1 cellular context compared by ENCODE assay signal in the genomic region with DNA sequence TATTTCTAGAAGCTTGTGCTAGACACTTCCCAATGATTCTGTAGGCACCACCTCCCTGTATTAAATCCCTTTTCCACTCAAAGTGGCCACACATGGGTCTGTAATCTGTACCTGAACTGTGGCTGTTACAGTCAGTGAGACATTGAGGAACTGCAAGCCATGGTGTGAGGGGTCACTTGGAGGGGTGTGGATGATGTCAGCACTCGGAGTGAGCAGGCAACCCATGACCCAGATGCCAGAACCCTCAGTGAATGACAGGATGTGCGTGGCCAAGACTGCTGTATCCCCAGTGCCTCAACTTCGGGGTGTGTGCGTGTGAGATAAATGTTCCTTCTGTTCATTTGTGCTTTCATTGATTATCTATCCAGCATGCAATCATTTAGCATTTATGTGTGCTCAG.
TF ChIP-seq lines count a peak whose summit lies in the region.

No MANE protein-coding gene starts in this region.

TF ChIP-seq in endothelial cell of umbilical vein, 7 proteins besides CTCF, POLR2A, EP300 and RAD21:
- TF ChIP-seq MYC (IDR thresholded peaks at IDR 0.05; ENCODE audit: low read depth, low read length) (no peak), EZH2 (IDR thresholded peaks at IDR 0.05; ENCODE audit: borderline replicate concordance, low read depth, low read length, severe bottlenecking) (no peak), POLR2AphosphoS5 (IDR thresholded peaks at IDR 0.05; ENCODE audit: insufficient read depth, low read depth, low read length) (no peak), JUN (IDR thresholded peaks at IDR 0.05; ENCODE audit: borderline replicate concordance, insufficient read depth, insufficient read length, low read depth) (no peak), FOS (IDR thresholded peaks at IDR 0.05; ENCODE audit: borderline replicate concordance, insufficient read depth, low read length) (no peak), GATA2 (IDR thresholded peaks at IDR 0.05; ENCODE audit: insufficient read depth, insufficient read length, low read depth, low read length) (no peak)
- TF ChIP-seq, protein P1, sequence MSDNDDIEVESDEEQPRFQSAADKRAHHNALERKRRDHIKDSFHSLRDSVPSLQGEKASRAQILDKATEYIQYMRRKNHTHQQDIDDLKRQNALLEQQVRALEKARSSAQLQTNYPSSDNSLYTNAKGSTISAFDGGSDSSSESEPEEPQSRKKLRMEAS (IDR thresholded peaks at IDR 0.05; ENCODE audit: insufficient read depth, insufficient read length), result no peak
